ENCODE assay signal across 12 cellular contexts in genomic region chr1:220544901-220545303, GRCh38. TPM values are rescaled to one million over a fixed set of nuclear protein-coding genes. Genes with fewer than 3 reads are reported as not detected.
DNase-seq lines count a peak whose midpoint lies in the region; ATAC-seq and TF ChIP-seq lines count a peak whose summit lies in the region.
"Had no signal": no experiment of that assay in that cellular context is flagged by ENCODE, and none has a peak within 500 bp of the region (broad histone marks: within the 10 kb centered on the region; RNA-seq: fewer than 3 reads in every experiment).

No MANE protein-coding gene starts in this region.

- peaks cover 3% of the 10 kb centered on the region for H3K27me3 Mint-ChIP-seq in HFFc6 (ENCODE audit: insufficient read depth)

- H3K4me3 ChIP-seq in astrocyte of the cerebellum (ENCODE audit: low read depth, low read length) (no peak overlapping the region), lower lobe of right lung (no peak overlapping the region)
- H3K4me3 ChIP-seq: stomach had no signal

- no peak overlapping the region for H3K4me3 Mint-ChIP-seq in HFFc6

- H3K36me3 Mint-ChIP-seq in HFFc6 (ENCODE audit: low read depth) = no peaks in the 10 kb centered on the region

- in situ Hi-C loops in astrocyte of the cerebellum (cut with HindIII; ENCODE audit: low sequenced_read_pairs) = no loop called here

- DNase-seq in DMS53 (lab: John Stamatoyannopoulos, UW) (peak; percentile 90), HFFc6 (no peak), astrocyte of the cerebellum (ENCODE audit: low read depth) (no peak), lower lobe of right lung (no peak), NOMO-1 (lab: John Stamatoyannopoulos, UW; ENCODE audit: unreplicated experiment in 2 of 2) (no peak)
- DNase-seq in activated CD4-positive, alpha-beta T cell treated with anti-CD3 and anti-CD28 coated beads, Interleukin-2, amount 50 U/mL, for 4 hours = no peak
- DNase-seq in activated CD4-positive, CD25-positive, alpha-beta regulatory T cell (lab: John Stamatoyannopoulos, UW) = no peak
- no peak for DNase-seq in stimulated activated CD4-positive, alpha-beta T cell treated with anti-CD3 and anti-CD28 coated beads, Interleukin-4, amount 100 ng/mL, for 24 hours
- DNase-seq: GF-D8, left cardiac atrium, SHP77 treated with DMSO at 0.1 percent for 48 hours, stomach had no signal

- H3K27me3 ChIP-seq in lower lobe of right lung (ENCODE audit: low read depth) = no peaks in the 10 kb centered on the region
- H3K27me3 ChIP-seq: stomach had no signal

- no peak overlapping the region for H3K27ac Mint-ChIP-seq in HFFc6

- no peaks in the 10 kb centered on the region; the same call in 1 of the 2 replicates for H3K9me3 Mint-ChIP-seq in HFFc6

- no peaks in the 10 kb centered on the region for H3K9me3 ChIP-seq in lower lobe of right lung
- H3K9me3 ChIP-seq: stomach had no signal

- peak; percentile 25; the same call in 1 of the 2 replicates for TF ChIP-seq CTCF in HFFc6 (IDR thresholded peaks at IDR 0.05)
- TF ChIP-seq CTCF in astrocyte of the cerebellum (IDR thresholded peaks at IDR 0.05; ENCODE audit: low read depth, low read length, missing control alignments) = peak; percentile 22
- no peak for TF ChIP-seq CTCF in lower lobe of right lung (IDR thresholded peaks at IDR 0.05)

- intact Hi-C loops in lower lobe of right lung (cut with DNase I) = no loop called here

- H3K36me3 ChIP-seq in lower lobe of right lung = no peaks in the 10 kb centered on the region
- H3K36me3 ChIP-seq: stomach had no signal

- H3K4me1 ChIP-seq in lower lobe of right lung = no peaks in the 10 kb centered on the region
- H3K4me1 ChIP-seq: stomach had no signal

- peak; percentile 80 to 86 for ATAC-seq in lower lobe of right lung
- ATAC-seq: left cardiac atrium had no signal

- no peaks in the 10 kb centered on the region for H3K4me1 Mint-ChIP-seq in HFFc6 (ENCODE audit: low read depth)

- no peak overlapping the region for H3K27ac ChIP-seq in lower lobe of right lung
- H3K27ac ChIP-seq: stomach had no signal

RNA-seq across cellular contexts. Expression of gene MARK1, which starts 17.0 kb away (rescaled TPM):
- not detected for total RNA-seq in HFFc6 (2021; fragmentation: NEBNext Ultra II Directional; extraction: Animal tissue kit (Norgen Biotek cat#: 25700))
- 2.4 TPM for total RNA-seq in lower lobe of right lung
